ENCODE assay signal across 8 cellular contexts in the genomic region with DNA sequence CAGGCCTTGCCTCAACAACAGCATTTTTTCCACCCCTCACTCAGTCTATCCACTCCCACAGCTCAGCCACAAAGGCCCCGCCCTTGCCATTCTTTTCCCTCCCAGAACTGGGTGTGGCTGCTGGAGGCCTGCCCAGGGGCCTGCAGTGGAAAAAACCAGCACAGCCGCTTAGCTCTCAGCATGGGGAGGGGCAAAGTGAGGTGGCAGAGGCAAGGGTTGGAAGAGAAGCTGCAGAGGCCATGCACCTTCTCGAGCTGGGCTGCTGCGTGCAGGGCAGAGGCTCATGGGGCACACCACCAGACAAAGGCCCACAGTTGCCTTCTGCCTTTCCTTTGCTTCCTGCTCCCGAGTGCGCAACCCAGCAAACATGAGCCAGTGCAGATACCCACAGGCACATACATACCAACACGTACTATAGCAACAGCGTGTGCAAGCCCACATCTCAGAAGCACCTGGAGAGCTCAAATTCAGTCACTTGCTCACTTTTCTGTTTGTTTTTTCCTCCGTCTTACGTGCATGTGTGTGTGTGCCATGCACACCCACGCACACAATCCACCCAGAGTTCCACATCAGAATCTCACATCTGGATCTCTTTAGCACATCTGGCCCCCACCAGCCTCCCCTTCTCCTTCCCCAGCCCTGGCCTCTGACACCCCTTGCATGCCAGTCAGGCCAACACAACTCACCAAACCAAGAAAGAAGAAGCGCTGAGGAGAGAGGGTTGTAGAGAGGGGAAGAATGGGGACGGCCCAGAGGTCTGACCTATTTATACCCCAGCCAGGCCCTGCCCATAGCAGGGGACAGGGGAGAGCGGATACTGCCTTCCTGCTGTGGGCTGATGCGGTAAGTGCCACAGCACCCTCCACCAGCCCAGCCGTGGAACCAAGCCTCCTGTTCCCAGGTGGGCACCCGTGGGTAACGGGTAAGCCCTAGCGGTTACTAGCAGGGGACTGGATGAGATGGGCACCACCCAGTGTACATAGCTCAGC. TPM values are rescaled to one million over a fixed set of nuclear protein-coding genes. Genes with fewer than 3 reads are reported as not detected.
DNase-seq lines count a peak whose midpoint lies in the region; ATAC-seq and TF ChIP-seq lines count a peak whose summit lies in the region.

A gene (minus strand): TSS at position 740 of the 989 bp plus-strand sequence. CDS start 1,012 bp downstream, outside the sequence.

- H3K4me1 ChIP-seq in right lobe of liver = no peaks in the 10 kb centered on the region

- H3K27me3 ChIP-seq in right lobe of liver = no peaks in the 10 kb centered on the region

- peaks cover 76% of the 10 kb centered on the region for H3K4me1 Mint-ChIP-seq in activated CD4-positive, alpha-beta T cell treated with anti-CD3 and anti-CD28 coated beads, Interleukin-2, amount 10 ng/mL, durations not matched to agents 24 days and 14 days

- peak within 1 kb of the TSS; percentile 95 for H3K4me3 Mint-ChIP-seq in activated CD4-positive, alpha-beta T cell treated with anti-CD3 and anti-CD28 coated beads, Interleukin-2, amount 10 ng/mL, durations not matched to agents 24 days and 14 days

- no peaks in the 10 kb centered on the region for H3K36me3 ChIP-seq in right lobe of liver

- no peak for TF ChIP-seq CTCF in right lobe of liver (IDR thresholded peaks at IDR 0.05)

- H3K27ac ChIP-seq in right lobe of liver = peak within 1 kb of the TSS in 1 of 3 donors; percentile 29

- H3K4me3 ChIP-seq in right lobe of liver = peak within 1 kb of the TSS; percentile 14 to 27 (median 21)

- no peaks in the 10 kb centered on the region for H3K27me3 Mint-ChIP-seq in activated CD4-positive, alpha-beta T cell treated with anti-CD3 and anti-CD28 coated beads, Interleukin-2, amount 10 ng/mL, durations not matched to agents 24 days and 14 days

- no peaks in the 10 kb centered on the region for H3K9me3 ChIP-seq in right lobe of liver

- TF ChIP-seq POLR2A in right lobe of liver (IDR thresholded peaks at IDR 0.05) = peak; percentile 44

- ATAC-seq in HG03097 (IDR thresholded peaks at IDR 0.05; ENCODE audit: low FRiP score, unreplicated experiment) (peak; percentile 56), right lobe of liver (peak; percentile 69 to 78 (median 74)), GM18858 (IDR thresholded peaks at IDR 0.05; ENCODE audit: unreplicated experiment) (no peak)

- H3K27ac Mint-ChIP-seq in activated CD4-positive, alpha-beta T cell treated with anti-CD3 and anti-CD28 coated beads, Interleukin-2, amount 10 ng/mL, durations not matched to agents 24 days and 14 days = peak within 1 kb of the TSS; percentile 99

- no peaks in the 10 kb centered on the region for H3K9me3 Mint-ChIP-seq in activated CD4-positive, alpha-beta T cell treated with anti-CD3 and anti-CD28 coated beads, Interleukin-2, amount 10 ng/mL, durations not matched to agents 24 days and 14 days

- 49% methylated on average over 15 of the region's 19 CpGs for WGBS in right lobe of liver (ENCODE audit: insufficient coverage, low coverage, low lambda C conversion rate, missing lambda C conversion rate)

- DNase-seq in ELF-1 (ENCODE audit: low read depth, low spot score) (peak; percentile 96), NCI-H526 treated with DMSO at 0.1 percent for 48 hours (lab: John Stamatoyannopoulos, UW) (peak; percentile 97), dedifferentiated amniotic fluid mesenchymal stem cell (ENCODE audit: extremely low spot score) (peak; percentile 97), right lobe of liver (peak; percentile 80 to 87 (median 82))
- peak; percentile 99 for DNase-seq in activated CD4-positive, alpha-beta T cell treated with anti-CD3 and anti-CD28 coated beads, Interleukin-2, amount 10 ng/mL, durations not matched to agents 24 days and 14 days
- DNase-seq in stimulated activated CD4-positive, alpha-beta T cell treated with anti-CD3 and anti-CD28 coated beads, Interleukin-4, amount 100 ng/mL, for 24 hours = peak; percentile 95

- H3K36me3 Mint-ChIP-seq in activated CD4-positive, alpha-beta T cell treated with anti-CD3 and anti-CD28 coated beads, Interleukin-2, amount 10 ng/mL, durations not matched to agents 24 days and 14 days (ENCODE audit: low read depth) = peaks cover 24% of the 10 kb centered on the region

- intact Hi-C loops in activated CD4-positive, alpha-beta T cell treated with anti-CD3 and anti-CD28 coated beads, Interleukin-2, amount 10 ng/mL, durations not matched to agents 24 days and 14 days (cut with micrococcal nuclease) = loop anchor here (1.0 kb wide), 2 partner anchors 10 to 23 kb away; a partner anchor contains a TSS
- intact Hi-C loops in right lobe of liver (cut with DNase I) = no loop called here

RNA-seq across cellular contexts. Expression of the gene that starts here (rescaled TPM):
- 132 and 134 TPM in 2 replicates for total RNA-seq in activated CD4-positive, alpha-beta T cell treated with anti-CD3 and anti-CD28 coated beads, Interleukin-2, amount 10 ng/mL, durations not matched to agents 24 days and 14 days
- total RNA-seq in right lobe of liver = 10 to 100 TPM in 4 of 6 experiments, 1 to 10 TPM in 2; 7.6 to 21.6 (median 14.0) TPM
